8 cellular contexts compared by ENCODE assay signal in genomic region chr14:105398726-105399440, GRCh38. TPM values are rescaled to one million over a fixed set of nuclear protein-coding genes. Genes with fewer than 3 reads are reported as not detected.
A peak's percentile ranks its signal among the peaks of the same experiment; 100 is the strongest.
DNase-seq lines count a peak whose midpoint lies in the region; ATAC-seq, FAIRE-seq and TF ChIP-seq lines count a peak whose summit lies in the region.

No MANE protein-coding gene starts in this region.

- H3K9ac ChIP-seq in endothelial cell of umbilical vein (replicated peaks; ENCODE audit: extremely low read depth, insufficient read depth, low read length): peak overlapping the region; percentile 67

- peak overlapping the region in 9 of 10 donors; percentile 48 to 94 (median 88) for H3K27ac Mint-ChIP-seq in naive thymus-derived CD8-positive, alpha-beta T cell

- dilution Hi-C loops in endothelial cell of umbilical vein (cut with MboI; ENCODE audit: extremely low pct_ligation_motif_present, low sequenced_read_pairs): no loop called here

- intact Hi-C loops in endothelial cell of umbilical vein (cut with micrococcal nuclease): loop anchor here (1.0 to 5.0 kb wide), 4 partner anchors 16 to 91 kb away; partner anchors contain the start of gene CRIP2

- peak overlapping the region; percentile 43 for H3K4me2 ChIP-seq in endothelial cell of umbilical vein (ENCODE audit: insufficient read depth, low read length)

- H3K9me3 ChIP-seq in endothelial cell of umbilical vein (replicated peaks; ENCODE audit: control insufficient read depth, insufficient read depth, low read length): no peaks in the 10 kb centered on the region

- peaks cover 9 to 34% (median 28%) of the 10 kb centered on the region in 4 donors for H3K4me1 Mint-ChIP-seq in naive thymus-derived CD8-positive, alpha-beta T cell

- peaks cover 4% of the 10 kb centered on the region for H3K79me2 ChIP-seq in endothelial cell of umbilical vein (ENCODE audit: control insufficient read depth, insufficient read depth, low read length)

- CTCF ChIA-PET in endothelial cell of umbilical vein (lab: Charles Lee): interaction anchor here (0.6 to 1.7 kb wide), 4 partner anchors 13 to 204 kb away, joined by 3 to 5 read pairs (median 4); no protein-coding TSS in a partner anchor

- POLR2A ChIA-PET in endothelial cell of umbilical vein (lab: Charles Lee): interaction anchor here (1.2 kb wide), 1 partner anchor 12 kb away, joined by 3 read pairs; no protein-coding TSS in a partner anchor
- POLR2A ChIA-PET in naive thymus-derived CD8-positive, alpha-beta T cell (lab: Charles Lee): interaction anchor here (0.6 to 4.6 kb wide), 6 partner anchors 9 to 98 kb away, joined by 3 to 30 read pairs (median 4); partner anchors contain the start of genes BRF1 and TEDC1

- no TSS peak for BruUV-seq in endothelial cell of umbilical vein (replicated peaks; lab: Mats Ljungman, UMichigan)

- peak overlapping the region; percentile 38 for H3K27ac ChIP-seq in endothelial cell of umbilical vein (ENCODE audit: insufficient read depth, low read depth, low read length)

- no peak for FAIRE-seq in endothelial cell of umbilical vein (lab: Jason Lieb, UNC)

- H4K20me1 ChIP-seq in endothelial cell of umbilical vein (replicated peaks; ENCODE audit: control insufficient read depth, extremely low read depth, insufficient read depth, low read length): no peaks in the 10 kb centered on the region

- DNase-seq in Caki2 (ENCODE audit: low read depth): peak; percentile 8
- peak; percentile 16 for DNase-seq in HT-29 (ENCODE audit: low spot score)
- peak; percentile 45 for DNase-seq in T1000 (lab: John Stamatoyannopoulos, UW)
- DNase-seq in endothelial cell of umbilical vein (ENCODE audit: low read depth, low spot score): peak; percentile 71
- peak in 3 of 10 donors; percentile 6 to 73 (median 36) for DNase-seq in naive thymus-derived CD8-positive, alpha-beta T cell
- no peak for DNase-seq in cortex of kidney (lab: John Stamatoyannopoulos, UW)
- DNase-seq in SKM-1 treated with dmso at 0.1 percent for 144 hours (lab: John Stamatoyannopoulos, UW; ENCODE audit: unreplicated experiment): no peak

- H3K27me3 Mint-ChIP-seq in naive thymus-derived CD8-positive, alpha-beta T cell: no peaks in the 10 kb centered on the region

- H3K9me1 ChIP-seq in endothelial cell of umbilical vein (replicated peaks; ENCODE audit: control insufficient read depth, extremely low read depth, insufficient read depth, low read length): no peaks in the 10 kb centered on the region

- peak overlapping the region; percentile 75 to 89 (median 82) for H3K4me3 Mint-ChIP-seq in naive thymus-derived CD8-positive, alpha-beta T cell

- no peak for TF ChIP-seq POLR2A in endothelial cell of umbilical vein (IDR thresholded peaks at IDR 0.05; ENCODE audit: low read depth, low read length)

- TF ChIP-seq CTCF in endothelial cell of umbilical vein (IDR thresholded peaks at IDR 0.05; ENCODE audit: extremely low read depth in 1 of 2, insufficient read depth in 1 of 2, low read depth in 1 of 2, low read length in 2 of 2): no peak

- no peaks in the 10 kb centered on the region for H3K27me3 ChIP-seq in endothelial cell of umbilical vein (ENCODE audit: control insufficient read depth in 2 of 2, insufficient read depth in 2 of 2, low read length in 2 of 2)

- in situ Hi-C loops in Caki2 (cut with HindIII; ENCODE audit: low pct_unique_long_range_greater_than_20kb, low sequenced_read_pairs): no loop called here

- peak overlapping the region; percentile 91 for H2AFZ ChIP-seq in endothelial cell of umbilical vein (ENCODE audit: low read depth, low read length)

- peak; percentile 42 for ATAC-seq in GM19452 (IDR thresholded peaks at IDR 0.05; ENCODE audit: unreplicated experiment)
- peak; percentile 46 to 65 for ATAC-seq in naive thymus-derived CD8-positive, alpha-beta T cell

- peaks cover 0 to 27% (median 13%) of the 10 kb centered on the region in 9 donors for H3K9me3 Mint-ChIP-seq in naive thymus-derived CD8-positive, alpha-beta T cell

- H3K4me3 ChIP-seq in endothelial cell of umbilical vein (replicated peaks in 1 of 3; ENCODE audit: insufficient read depth in 1 of 3, low read depth in 1 of 3, low read length in 3 of 3): peak overlapping the region; percentile 50 to 67 (median 62)

- no peaks in the 10 kb centered on the region for H3K36me3 ChIP-seq in endothelial cell of umbilical vein (ENCODE audit: control insufficient read depth in 2 of 2, extremely low read depth in 1 of 2, insufficient read depth in 2 of 2, low read length in 2 of 2)

- peaks cover 12 to 20% (median 12%) of the 10 kb centered on the region in 3 donors for H3K36me3 Mint-ChIP-seq in naive thymus-derived CD8-positive, alpha-beta T cell

- H3K4me1 ChIP-seq in endothelial cell of umbilical vein (ENCODE audit: control insufficient read depth, extremely low read depth, insufficient read depth, low read length): peaks cover 21% of the 10 kb centered on the region

TF ChIP-seq in endothelial cell of umbilical vein, 7 proteins besides CTCF, POLR2A, EP300 and RAD21:
- no peak for TF ChIP-seq MAX (IDR thresholded peaks at IDR 0.05; ENCODE audit: insufficient read depth, insufficient read length)
- no peak for TF ChIP-seq EZH2 (IDR thresholded peaks at IDR 0.05; ENCODE audit: borderline replicate concordance, low read depth, low read length, severe bottlenecking)
- TF ChIP-seq GATA2 (IDR thresholded peaks at IDR 0.05; ENCODE audit: insufficient read depth, insufficient read length, low read depth, low read length): no peak
- no peak for TF ChIP-seq POLR2AphosphoS5 (IDR thresholded peaks at IDR 0.05; ENCODE audit: insufficient read depth, low read depth, low read length)
- no peak for TF ChIP-seq JUN (IDR thresholded peaks at IDR 0.05; ENCODE audit: borderline replicate concordance, insufficient read depth, insufficient read length, low read depth)
- no peak for TF ChIP-seq FOS (IDR thresholded peaks at IDR 0.05; ENCODE audit: borderline replicate concordance, insufficient read depth, low read length)
- TF ChIP-seq MYC (IDR thresholded peaks at IDR 0.05; ENCODE audit: low read depth, low read length): no peak

RNA-seq across cellular contexts. Expression of gene TEX22, which starts 0.5 kb away (rescaled TPM):
- 0.24 and 0.90 TPM in 2 replicates for total RNA-seq in Caki2 (2014; rRNA removed; shearing (Covaris generic); ENCODE audit: low replicate concordance)
- total RNA-seq in HT-29 (2014; rRNA removed; shearing (Covaris generic)): not detected in 2 replicates
- 1.1 and 2.1 TPM in 2 replicates for total RNA-seq in endothelial cell of umbilical vein
- 0.06 and 0.22 TPM in 2 replicates for polyA plus RNA-seq in endothelial cell of umbilical vein
- 0.14 TPM in 2 replicates for polyA plus RNA-seq in endothelial cell of umbilical vein (2011; cell fraction: cytosol; rRNA removed)
- 0.76 and 0.90 TPM in 2 replicates for polyA plus RNA-seq in endothelial cell of umbilical vein (2011; cell fraction: nucleus; rRNA removed)
- polyA plus RNA-seq in endothelial cell of umbilical vein (2012): not detected in 2 replicates
- 0.19 and 0.23 TPM in 2 replicates for polyA minus RNA-seq in endothelial cell of umbilical vein
- not detected for polyA minus RNA-seq in endothelial cell of umbilical vein (2011; cell fraction: cytosol; rRNA and poly(A)+ RNA removed)
- polyA minus RNA-seq in endothelial cell of umbilical vein (2011; cell fraction: nucleus; rRNA and poly(A)+ RNA removed): 0.24 and 0.53 TPM in 2 replicates
- total RNA-seq in naive thymus-derived CD8-positive, alpha-beta T cell: 1 to 10 TPM; 7.5 to 8.2 TPM
- polyA plus RNA-seq in naive thymus-derived CD8-positive, alpha-beta T cell: under 1 TPM in 2 of 3 donors, not detected in 1; 0.09 to 0.15 TPM

RNA-seq across cellular contexts. Expression of gene MTA1, which starts 20.7 kb away (rescaled TPM):
- 16.9 and 18.9 TPM in 2 replicates for total RNA-seq in Caki2 (2014; rRNA removed; shearing (Covaris generic); ENCODE audit: low replicate concordance)
- 120 and 136 TPM in 2 replicates for total RNA-seq in HT-29 (2014; rRNA removed; shearing (Covaris generic))
- 158 and 167 TPM in 2 replicates for total RNA-seq in endothelial cell of umbilical vein
- polyA plus RNA-seq in endothelial cell of umbilical vein: 85.2 and 97.2 TPM in 2 replicates
- polyA plus RNA-seq in endothelial cell of umbilical vein (2011; cell fraction: cytosol; rRNA removed): 64.9 and 83.8 TPM in 2 replicates
- polyA plus RNA-seq in endothelial cell of umbilical vein (2011; cell fraction: nucleus; rRNA removed): 382 and 473 TPM in 2 replicates
- 74.8 and 83.4 TPM in 2 replicates for polyA plus RNA-seq in endothelial cell of umbilical vein (2012)
- polyA minus RNA-seq in endothelial cell of umbilical vein: 58.0 and 69.6 TPM in 2 replicates
- polyA minus RNA-seq in endothelial cell of umbilical vein (2011; cell fraction: cytosol; rRNA and poly(A)+ RNA removed): 90.6 TPM
- polyA minus RNA-seq in endothelial cell of umbilical vein (2011; cell fraction: nucleus; rRNA and poly(A)+ RNA removed): 110 and 182 TPM in 2 replicates
- total RNA-seq in naive thymus-derived CD8-positive, alpha-beta T cell: 100 to 1,000 TPM; 139 to 142 TPM
- polyA plus RNA-seq in naive thymus-derived CD8-positive, alpha-beta T cell: 1 to 10 TPM; 3.1 to 6.5 (median 3.6) TPM

Comparison
In these comparisons a context has a peak if more than half of its experiments do, and no peak if none do; other contexts are left out.
1. DNase-seq: peak in Caki2 (single experiment), HT-29 (single experiment), T1000 (single experiment) and endothelial cell of umbilical vein (single experiment); none in cortex of kidney (single experiment) and SKM-1 treated with dmso at 0.1 percent for 144 hours (single experiment).